ENCODE assay signal across 8 cellular contexts in the genomic region with DNA sequence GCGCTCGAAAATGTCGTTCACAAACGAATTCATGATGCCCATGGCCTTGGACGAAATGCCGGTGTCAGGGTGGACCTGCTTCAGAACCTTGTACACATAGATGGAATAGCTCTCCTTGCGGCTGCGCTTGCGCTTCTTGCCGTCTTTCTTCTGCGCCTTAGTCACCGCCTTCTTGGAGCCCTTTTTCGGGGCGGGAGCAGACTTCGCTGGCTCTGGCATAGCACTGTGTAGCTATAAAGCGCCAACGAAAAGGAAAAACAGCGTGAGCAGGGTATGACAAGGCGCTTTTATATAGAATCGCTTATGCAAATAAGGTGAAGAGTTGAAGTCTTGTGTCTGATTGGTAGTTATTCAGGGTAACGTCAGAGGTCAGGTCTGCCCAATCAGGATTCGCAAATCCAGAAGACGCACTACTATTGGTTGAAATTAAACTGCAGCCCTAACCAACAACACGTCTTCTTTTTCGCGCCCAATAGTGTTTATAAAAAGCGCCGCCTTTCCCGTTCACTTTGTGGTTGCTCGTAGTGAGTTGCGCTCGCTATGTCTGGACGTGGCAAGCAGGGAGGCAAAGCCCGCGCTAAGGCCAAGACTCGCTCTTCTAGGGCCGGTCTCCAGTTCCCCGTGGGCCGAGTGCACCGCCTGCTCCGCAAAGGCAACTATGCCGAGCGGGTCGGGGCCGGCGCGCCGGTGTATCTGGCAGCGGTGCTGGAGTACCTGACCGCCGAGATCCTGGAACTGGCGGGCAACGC.
DNase-seq lines count a peak whose midpoint lies in the region; ATAC-seq, FAIRE-seq and TF ChIP-seq lines count a peak whose summit lies in the region.

No MANE protein-coding gene starts in this region.

- whole genome bisulfite sequencing in prostate gland, result under 1% methylated on average over 53 of the region's 53 CpGs

- H3K4me1 ChIP-seq in right atrium auricular region (peaks cover 0 to 17% of the 10 kb centered on the region in 2 donors), prostate gland (replicated peaks) (no peaks in the 10 kb centered on the region)

- H3K4me3 ChIP-seq in right atrium auricular region, result peak overlapping the region; percentile 36 to 63
- peak overlapping the region; percentile 48 to 49 for H3K4me3 ChIP-seq in prostate gland

- FAIRE-seq in GM12891 (lab: Jason Lieb, UNC) (peak; percentile 91), urothelium cell line (lab: Jason Lieb, UNC) (no peak)

- H3K36me3 ChIP-seq in right atrium auricular region (no peaks in the 10 kb centered on the region), prostate gland (no peaks in the 10 kb centered on the region)

- TF ChIP-seq POLR2A in GM12891 (IDR thresholded peaks at IDR 0.05; ENCODE audit: low read depth, low read length), result peak; percentile 95
- TF ChIP-seq POLR2A in prostate gland (IDR thresholded peaks at IDR 0.05), result peak; percentile 92

- peak; percentile 85 for ATAC-seq in HG02840 (IDR thresholded peaks at IDR 0.05; ENCODE audit: low FRiP score, unreplicated experiment)

- no peaks in the 10 kb centered on the region for H3K27me3 ChIP-seq in right atrium auricular region
- H3K27me3 ChIP-seq in prostate gland (replicated peaks; ENCODE audit: insufficient read depth), result no peaks in the 10 kb centered on the region

- DNase-seq in GM12891 (ENCODE audit: insufficient read length, low spot score), result peak; percentile 55
- peak; percentile 97 for DNase-seq in NCI-H1436 (lab: John Stamatoyannopoulos, UW)
- DNase-seq in SW 1271 (lab: John Stamatoyannopoulos, UW), result peak; percentile 97 to 99
- peak; percentile 95 for DNase-seq in amniotic stem cell (lab: John Stamatoyannopoulos, UW)
- DNase-seq in right atrium auricular region (ENCODE audit: low spot score), result peak; percentile 97
- peak; percentile 95 for DNase-seq in prostate gland (ENCODE audit: low spot score)
- peak; percentile 93 for DNase-seq in urothelium cell line (ENCODE audit: low spot score)

- peak overlapping the region; percentile 91 to 92 for H3K27ac ChIP-seq in right atrium auricular region
- H3K27ac ChIP-seq in prostate gland, result peak overlapping the region; percentile 85 to 90

- TF ChIP-seq CTCF in right atrium auricular region (IDR thresholded peaks at IDR 0.05), result no peak
- TF ChIP-seq CTCF in prostate gland (IDR thresholded peaks at IDR 0.05), result peak in 1 of 4 experiments; percentile 4

- no peaks in the 10 kb centered on the region for H3K9me3 ChIP-seq in right atrium auricular region
- H3K9me3 ChIP-seq in prostate gland, result no peaks in the 10 kb centered on the region

- intact Hi-C loops in prostate gland (cut with DNase I), result loop anchor here (1.0 to 10.0 kb wide), 4 partner anchors 15 to 978 kb away; a partner anchor contains a TSS

TF ChIP-seq in GM12891, 5 proteins besides CTCF, POLR2A, EP300 and RAD21:
- peak; percentile 96 for TF ChIP-seq POU2F2 (IDR thresholded peaks at IDR 0.05; ENCODE audit: low read depth, low read length)
- TF ChIP-seq POLR2AphosphoS5 (IDR thresholded peaks at IDR 0.05; ENCODE audit: low read depth, low read length), result peak; percentile 93
- TF ChIP-seq TAF1 (IDR thresholded peaks at IDR 0.05; ENCODE audit: low read depth, low read length), result peak; percentile 85
- TF ChIP-seq PAX5 (IDR thresholded peaks at IDR 0.05; ENCODE audit: insufficient read depth, low read length, severe bottlenecking), result no peak
- no peak for TF ChIP-seq SPI1 (IDR thresholded peaks at IDR 0.05; ENCODE audit: low read depth, low read length)

Comparison
In these comparisons a context has a peak if more than half of its experiments do, and no peak if none do; other contexts are left out.
1. Peak in every context shown above with its lines: DNase-seq, ATAC-seq, H3K4me3 ChIP-seq and H3K27ac ChIP-seq.